Comparison of ENCODE assay signal across 14 cellular contexts in genomic region chr3:162390891-162391290, GRCh38.
DNase-seq lines count a peak whose midpoint lies in the region; ATAC-seq, FAIRE-seq and TF ChIP-seq lines count a peak whose summit lies in the region.
"Had no signal": no experiment of that assay in that cellular context is flagged by ENCODE, and none has a peak within 500 bp of the region (broad histone marks: within the 10 kb centered on the region; RNA-seq: fewer than 3 reads in every experiment).

No MANE protein-coding gene starts in this region.

- H3K4me3 Mint-ChIP-seq in astrocyte (ENCODE audit: unreplicated experiment) (no peak overlapping the region), T-cell (no peak overlapping the region)
- H3K4me3 Mint-ChIP-seq: central memory CD8-positive, alpha-beta T cell; T-helper 17 cell had no signal

- H3K4me1 ChIP-seq in ACC112 (ENCODE audit: control insufficient read depth, insufficient read depth, low read length, unreplicated experiment), result peaks cover 12% of the 10 kb centered on the region
- peaks cover 12% of the 10 kb centered on the region for H3K4me1 ChIP-seq in astrocyte (ENCODE audit: insufficient read depth, low read length)
- H3K4me1 ChIP-seq in pancreas, result no peaks in the 10 kb centered on the region
- H3K4me1 ChIP-seq: left lung had no signal

- POLR2A ChIA-PET in T-cell (lab: Charles Lee), result no interaction called here

- TF ChIP-seq CTCF in astrocyte (IDR thresholded peaks at IDR 0.05; ENCODE audit: insufficient read depth, low read depth, low read length) (no peak), pancreas (IDR thresholded peaks at IDR 0.05) (no peak)

- H3K36me3 Mint-ChIP-seq in astrocyte (ENCODE audit: low read depth, unreplicated experiment) (no peaks in the 10 kb centered on the region), T-cell (no peaks in the 10 kb centered on the region)

- H3K27ac ChIP-seq in ACC112 (ENCODE audit: low read depth, low read length), result peak overlapping the region; percentile 96
- peak overlapping the region; percentile 91 for H3K27ac ChIP-seq in astrocyte (ENCODE audit: low read depth, low read length)
- no peak overlapping the region for H3K27ac ChIP-seq in pancreas
- H3K27ac ChIP-seq: KMS-11, left lung had no signal

- peak overlapping the region; percentile 58 for H3K27ac Mint-ChIP-seq in astrocyte (ENCODE audit: unreplicated experiment)
- no peak overlapping the region for H3K27ac Mint-ChIP-seq in T-cell
- H3K27ac Mint-ChIP-seq: T-helper 17 cell had no signal

- H3K79me2 ChIP-seq in ACC112 (ENCODE audit: control insufficient read depth, insufficient read depth, low read length, unreplicated experiment) (no peaks in the 10 kb centered on the region), astrocyte (ENCODE audit: insufficient read depth, low read length) (no peaks in the 10 kb centered on the region)

- 47 to 64% methylated on average over 3 of the region's 3 CpGs for WGBS in pancreas, 2 donors

- H3K4me3 ChIP-seq in ACC112 (ENCODE audit: low read depth, low read length), result peak overlapping the region; percentile 56
- peak overlapping the region; percentile 2 for H3K4me3 ChIP-seq in astrocyte (ENCODE audit: insufficient read depth, low read depth, low read length)
- H3K4me3 ChIP-seq in pancreas, result no peak overlapping the region
- H3K4me3 ChIP-seq: left lung had no signal

- H3K9me3 ChIP-seq in astrocyte (ENCODE audit: insufficient read depth, low read depth, low read length) (no peaks in the 10 kb centered on the region), pancreas (no peaks in the 10 kb centered on the region)
- H3K9me3 ChIP-seq: left lung had no signal

- H3K27me3 Mint-ChIP-seq in astrocyte (ENCODE audit: low read depth, unreplicated experiment) (no peaks in the 10 kb centered on the region), T-cell (no peaks in the 10 kb centered on the region)
- H3K27me3 Mint-ChIP-seq: central memory CD8-positive, alpha-beta T cell; T-helper 17 cell had no signal

- CTCF ChIA-PET in T-cell (lab: Charles Lee), result no interaction called here

- no peak for ATAC-seq in pancreas
- ATAC-seq in T-cell (replicated peaks in 1 of 4), result no peak
- ATAC-seq: left lung, T-helper 17 cell had no signal

- peak; percentile 97 for FAIRE-seq in astrocyte (lab: Jason Lieb, UNC)
- FAIRE-seq in GM12892 (lab: Jason Lieb, UNC), result no peak
- FAIRE-seq in pancreas (lab: Jason Lieb, UNC), result no peak

- no peaks in the 10 kb centered on the region for H4K20me1 ChIP-seq in astrocyte (ENCODE audit: insufficient read depth, low read length)

- H3K9ac ChIP-seq in astrocyte (ENCODE audit: low read length), result peak overlapping the region; percentile 67
- H3K9ac ChIP-seq: KMS-11 had no signal

- H3K36me3 ChIP-seq in ACC112 (ENCODE audit: insufficient read depth, low read length), result no peaks in the 10 kb centered on the region
- H3K36me3 ChIP-seq in astrocyte (ENCODE audit: insufficient read depth, low read length), result no peaks in the 10 kb centered on the region
- H3K36me3 ChIP-seq in pancreas, result no peaks in the 10 kb centered on the region
- H3K36me3 ChIP-seq: left lung had no signal

- TF ChIP-seq POLR2A in GM12892 (IDR thresholded peaks at IDR 0.05; ENCODE audit: low read depth, low read length), result no peak

- no peaks in the 10 kb centered on the region for H3K27me3 ChIP-seq in ACC112 (ENCODE audit: insufficient read depth, low read length)
- H3K27me3 ChIP-seq in astrocyte (ENCODE audit: insufficient read depth, low read length), result no peaks in the 10 kb centered on the region
- no peaks in the 10 kb centered on the region for H3K27me3 ChIP-seq in pancreas
- H3K27me3 ChIP-seq: left lung had no signal

- DNase-seq in HPDE6-E6E7 (ENCODE audit: extremely low spot score) (peak; percentile 84), astrocyte (ENCODE audit: low read depth) (peak; percentile 86), iris pigment epithelial cell (ENCODE audit: low read depth) (peak; percentile 90), CD1c-positive myeloid dendritic cell (ENCODE audit: extremely low spot score) (no peak), GM12892 (ENCODE audit: insufficient read length) (no peak), pancreas (no peak), T-cell (no peak)
- DNase-seq: activated gamma-delta T cell; left lung; stimulated activated CD8-positive, alpha-beta memory T cell treated with anti-CD3 and anti-CD28 coated beads, Interleukin-4, amount 100 ng/mL, for 48 hours; T-helper 17 cell had no signal

- intact Hi-C loops in pancreas (cut with DNase I), result no loop called here

- H2AFZ ChIP-seq in ACC112 (ENCODE audit: low read length, unreplicated experiment), result peak overlapping the region; percentile 43
- H2AFZ ChIP-seq in astrocyte (ENCODE audit: low read depth, low read length), result no peak overlapping the region

- peak overlapping the region; percentile 75 for H3K4me2 ChIP-seq in astrocyte (ENCODE audit: low read length)
- H3K4me2 ChIP-seq: KMS-11 had no signal

- peaks cover 2% of the 10 kb centered on the region for H3K9me3 Mint-ChIP-seq in astrocyte (ENCODE audit: unreplicated experiment)
- H3K9me3 Mint-ChIP-seq in T-cell, result peaks cover 3 to 12% (median 7%) of the 10 kb centered on the region in 3 donors

- peaks cover 10% of the 10 kb centered on the region for H3K4me1 Mint-ChIP-seq in astrocyte (ENCODE audit: low read depth, unreplicated experiment)
- no peaks in the 10 kb centered on the region for H3K4me1 Mint-ChIP-seq in T-cell
- H3K4me1 Mint-ChIP-seq: central memory CD8-positive, alpha-beta T cell; T-helper 17 cell had no signal

Comparison
In these comparisons a context has a peak if more than half of its experiments do, and no peak if none do; other contexts are left out.
1. H3K27ac ChIP-seq: peak in ACC112 (single experiment) and astrocyte (single experiment); none in pancreas (0 of 4).
2. H3K4me3 ChIP-seq: peak in ACC112 (single experiment) and astrocyte (single experiment); none in pancreas (0 of 4).
3. DNase-seq: peak in HPDE6-E6E7 (single experiment), astrocyte (single experiment) and iris pigment epithelial cell (single experiment); none in CD1c-positive myeloid dendritic cell (single experiment), GM12892 (single experiment), pancreas (0 of 6) and T-cell (0 of 34).